8 cellular contexts compared by ENCODE assay signal in the genomic region with DNA sequence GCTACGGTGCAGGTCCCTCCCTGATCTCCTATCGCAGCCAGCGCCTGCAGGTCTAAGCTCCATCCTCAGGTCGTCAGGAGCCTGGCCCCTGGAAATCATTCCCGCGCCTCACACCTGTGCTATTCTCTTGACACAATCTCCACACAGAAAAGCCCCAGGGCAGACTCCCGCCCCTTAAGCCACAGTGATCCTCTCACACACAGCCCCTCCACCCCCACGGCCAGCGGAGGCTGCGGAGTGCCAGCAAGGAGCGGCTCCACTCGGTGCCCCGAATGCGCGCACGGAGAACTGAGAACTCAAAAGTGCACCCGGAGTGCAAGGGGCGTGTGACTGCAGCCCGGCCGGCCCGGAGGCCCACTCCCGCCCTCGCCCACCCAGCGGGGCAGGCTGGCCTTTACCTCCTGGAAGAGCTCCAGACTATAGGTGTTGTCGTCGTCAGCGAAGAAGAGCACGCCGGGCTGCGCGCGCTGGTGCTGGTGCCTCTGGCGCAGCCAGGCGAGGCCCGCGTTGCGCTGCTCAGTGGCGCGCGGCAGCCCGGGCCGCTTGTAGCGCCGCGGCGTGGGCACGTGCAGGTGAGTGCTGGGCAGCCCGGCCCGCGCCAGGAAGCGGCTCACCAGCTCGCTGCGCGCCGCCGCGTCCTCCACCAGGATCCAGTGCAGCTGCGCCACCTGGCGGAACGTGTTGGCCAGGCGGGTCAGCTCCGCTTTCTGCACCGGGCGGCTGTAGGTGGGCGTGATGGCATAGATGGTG. TPM values are rescaled to one million over a fixed set of nuclear protein-coding genes. Genes with fewer than 3 reads are reported as not detected.
DNase-seq lines count a peak whose midpoint lies in the region.

No MANE protein-coding gene starts in this region.

- DNase-seq in EL (peak; percentile 68), GOT3 (lab: John Stamatoyannopoulos, UW) (peak; percentile 36), Kasumi-1 (lab: John Stamatoyannopoulos, UW) (peak; percentile 45 to 54), SHP77 treated with DMSO at 0.1 percent for 48 hours (lab: John Stamatoyannopoulos, UW) (peak; percentile 42), glomerular endothelial cell (ENCODE audit: extremely low read depth, low read depth, low spot score) (peak; percentile 18), nucleus accumbens (lab: John Stamatoyannopoulos, UW) (peak in 53 of 56 donors; percentile 14 to 90 (median 60))
- peak; percentile 54 to 80 (median 72) for DNase-seq in activated naive CD4-positive, alpha-beta T cell (lab: John Stamatoyannopoulos, UW)

- H3K9ac ChIP-seq in subcutaneous abdominal adipose tissue (ENCODE audit: low read length in 5 of 5): no peak overlapping the region

- no peaks in the 10 kb centered on the region for H3K9me3 ChIP-seq in subcutaneous abdominal adipose tissue (ENCODE audit: control insufficient read depth in 5 of 5, low read length in 5 of 5)

- peak overlapping the region in 4 of 5 donors; percentile 62 to 79 (median 70) for H3K4me3 ChIP-seq in subcutaneous abdominal adipose tissue (ENCODE audit: low read depth in 1 of 5, low read length in 5 of 5)

- H3K4me1 ChIP-seq in subcutaneous abdominal adipose tissue (ENCODE audit: control insufficient read depth in 5 of 5, insufficient read depth in 5 of 5, low read length in 5 of 5): peaks cover 0 to 23% (median 21%) of the 10 kb centered on the region in 5 donors

- H3K27ac ChIP-seq in subcutaneous abdominal adipose tissue (ENCODE audit: low read depth, low read length): no peak overlapping the region

- H3K27me3 ChIP-seq in subcutaneous abdominal adipose tissue (ENCODE audit: control insufficient read depth in 5 of 5, insufficient read depth in 4 of 5, low read length in 5 of 5): peaks cover 4 to 28% (median 25%) of the 10 kb centered on the region in 5 donors

- H3K36me3 ChIP-seq in subcutaneous abdominal adipose tissue (ENCODE audit: control insufficient read depth in 5 of 5, insufficient read depth in 5 of 5, low read length in 5 of 5): no peaks in the 10 kb centered on the region

RNA-seq across cellular contexts. Expression of gene B3GAT2, which starts 1.2 kb away (rescaled TPM):
- total RNA-seq in glomerular endothelial cell: not detected in 2 replicates

Comparison
In these comparisons a context has a peak if more than half of its experiments do, and no peak if none do; other contexts are left out.
1. DNase-seq: peak in every context shown above with its lines; median percentile 72 in activated naive CD4-positive, alpha-beta T cell; 68 in EL; 60 in nucleus accumbens; 50 in Kasumi-1; 42 in SHP77 treated with DMSO at 0.1 percent for 48 hours; 36 in GOT3; 18 in glomerular endothelial cell.